Comparison of ENCODE assay signal across 8 cellular contexts in genomic region chr6:21022343-21023107, GRCh38.
DNase-seq lines count a peak whose midpoint lies in the region; ATAC-seq, FAIRE-seq and TF ChIP-seq lines count a peak whose summit lies in the region.

No MANE protein-coding gene starts in this region.

- BruUV-seq in K562 (replicated peaks; lab: Mats Ljungman, UMichigan) = no TSS peak

- H3K4me3 ChIP-seq in GM06990 (replicated peaks; ENCODE audit: low read depth, low read length) (no peak overlapping the region), K562 (no peak overlapping the region)

- peaks cover 0 to 2% (median 0%) of the 10 kb centered on the region in 3 donors for H3K9me3 Mint-ChIP-seq in IgD-negative memory B cell
- H3K9me3 Mint-ChIP-seq in HFFc6 = peaks cover 16% of the 10 kb centered on the region

- H3K79me2 ChIP-seq in K562 (ENCODE audit: control insufficient read depth, insufficient read depth, low read length) = no peaks in the 10 kb centered on the region

- H3K27ac Mint-ChIP-seq in IgD-negative memory B cell (peak overlapping the region; percentile 4 to 88 (median 48)), HFFc6 (no peak overlapping the region)

- H3K36me3 Mint-ChIP-seq in IgD-negative memory B cell (peaks cover 10% of the 10 kb centered on the region), HFFc6 (ENCODE audit: low read depth) (peaks cover 17% of the 10 kb centered on the region)

- in situ Hi-C loops in K562 (cut with MboI) = no loop called here

- intact Hi-C loops in K562 (cut with micrococcal nuclease) = no loop called here

- H4K20me1 ChIP-seq in K562 (replicated peaks; ENCODE audit: control insufficient read depth, insufficient read depth, low read length) = no peaks in the 10 kb centered on the region

- TF ChIP-seq POLR2A in K562 (conservative IDR thresholded peaks at IDR 0.05) = no peak

- no peaks in the 10 kb centered on the region for H3K9me1 ChIP-seq in K562 (ENCODE audit: control insufficient read depth, insufficient read depth, low read length)

- no peak overlapping the region for H3K4me2 ChIP-seq in K562 (ENCODE audit: insufficient read depth, low read length)

- H3K4me1 Mint-ChIP-seq in IgD-negative memory B cell (peaks cover 11 to 15% (median 13%) of the 10 kb centered on the region in 3 donors), HFFc6 (ENCODE audit: low read depth) (peaks cover 28% of the 10 kb centered on the region)

- TF ChIP-seq CTCF in GM06990 (IDR thresholded peaks at IDR 0.05; ENCODE audit: insufficient read depth, low read length, poor library complexity, severe bottlenecking) (no peak), K562 (IDR thresholded peaks at IDR 0.05 in 2 of 3, conservative IDR thresholded peaks at IDR 0.05 in 1 of 3; ENCODE audit: insufficient read depth in 2 of 3, low read depth in 1 of 3, low read length in 3 of 3) (no peak), HFFc6 (IDR thresholded peaks at IDR 0.05) (no peak)

- no peaks in the 10 kb centered on the region for H3K36me3 ChIP-seq in GM06990 (ENCODE audit: control insufficient read depth, insufficient read depth, low read length)
- no peaks in the 10 kb centered on the region for H3K36me3 ChIP-seq in K562 (ENCODE audit: control insufficient read depth, insufficient read depth, low read length)

- H2AFZ ChIP-seq in K562 (ENCODE audit: low read depth, low read length) = no peak overlapping the region

- FAIRE-seq in K562 (lab: Jason Lieb, UNC) = no peak

- no peak for TF ChIP-seq EP300 in K562 (IDR thresholded peaks at IDR 0.05; ENCODE audit: low read length)

- DNase-seq in GM06990 (ENCODE audit: extremely low read depth, insufficient read length) (peak; percentile 86), K562 (ENCODE audit: extremely low read depth in 1 of 4, low spot score in 3 of 4) (peak in 2 of 4 experiments; percentile 8 to 12), non-pigmented ciliary epithelial cell (ENCODE audit: low read depth) (peak; percentile 73), HFFc6 (no peak), mesenteric fat pad (ENCODE audit: low spot score) (no peak), HUDEP-2 (lab: John Stamatoyannopoulos, UW; ENCODE audit: unreplicated experiment in 76 of 76) (no peak)

- no peaks in the 10 kb centered on the region for H3K27me3 ChIP-seq in GM06990 (replicated peaks; ENCODE audit: control insufficient read depth, insufficient read depth, low read length)
- no peaks in the 10 kb centered on the region for H3K27me3 ChIP-seq in K562 (ENCODE audit: control insufficient read depth in 2 of 2, insufficient read depth in 2 of 2, low read length in 2 of 2)

- POLR2A ChIA-PET in K562 (lab: Yijun Ruan, JAX) = interaction anchor here (0.9 to 1.4 kb wide), 3 partner anchors 9 to 16 kb away, joined by 3 read pairs; no protein-coding TSS in a partner anchor

- H3K9ac ChIP-seq in K562 (ENCODE audit: insufficient read depth in 1 of 2, low read depth in 2 of 2, low read length in 2 of 2) = no peak overlapping the region

- no peak for TF ChIP-seq RAD21 in K562 (CRISPR knock-in tag; conservative IDR thresholded peaks at IDR 0.05 in 1 of 2, IDR thresholded peaks at IDR 0.05 in 1 of 2)

- CTCF ChIA-PET in K562 (lab: Yijun Ruan, JAX; ENCODE audit: low intra/inter-chr PET ratio) = no interaction called here

- H3K4me3 Mint-ChIP-seq in IgD-negative memory B cell = peak overlapping the region in 2 of 4 donors; percentile 51 to 85
- no peak overlapping the region for H3K4me3 Mint-ChIP-seq in HFFc6

- H3K9me3 ChIP-seq in K562 (replicated peaks; ENCODE audit: control insufficient read depth, insufficient read depth, low read depth, low read length) = no peaks in the 10 kb centered on the region

- 54% methylated on average over 7 of the region's 7 CpGs for WGBS in K562 (ENCODE audit: insufficient coverage, low coverage, missing lambda C conversion rate)

- H3K4me1 ChIP-seq in K562 (replicated peaks in 1 of 2; ENCODE audit: control insufficient read depth in 2 of 2, insufficient read depth in 2 of 2, low read length in 2 of 2) = peaks cover 0 to 2% of the 10 kb centered on the region in 2 experiments; a peak in 1 of 5 replicates

- ATAC-seq in GM21737 (IDR thresholded peaks at IDR 0.05; ENCODE audit: unreplicated experiment) (peak; percentile 95), K562 (peak; percentile 67)

- H3K27ac ChIP-seq in K562 (ENCODE audit: extremely low read depth, low read depth, low read length) = no peak overlapping the region

- H3K27me3 Mint-ChIP-seq in IgD-negative memory B cell (no peaks in the 10 kb centered on the region), HFFc6 (ENCODE audit: insufficient read depth) (no peaks in the 10 kb centered on the region)

TF ChIP-seq in K562, 482 proteins besides CTCF, POLR2A, EP300 and RAD21 (continues in another document):
- TF ChIP-seq CTBP1 (IDR thresholded peaks at IDR 0.05; ENCODE audit: borderline replicate concordance) (no peak), HNRNPH1 (optimal IDR thresholded peaks at IDR 0.05; ENCODE audit: low read depth, low read length) (no peak), GABPA (tag; conservative IDR thresholded peaks at IDR 0.05; ENCODE audit: low read depth) (no peak), ZBTB33 (CRISPR knock-in tag; IDR thresholded peaks at IDR 0.05) (0 out of 2 replicates have a peak, but pooled peaks have one; percentile 19), MXI1 (IDR thresholded peaks at IDR 0.05; ENCODE audit: low read depth, low read length) (no peak), HDAC3 (IDR thresholded peaks at IDR 0.05; ENCODE audit: borderline replicate concordance, partially characterized antibody) (no peak), NCOR1 (IDR thresholded peaks at IDR 0.05) (no peak), HCFC1 (IDR thresholded peaks at IDR 0.05; ENCODE audit: low read depth, low read length) (no peak), ARNT (IDR thresholded peaks at IDR 0.05) (no peak), GATAD2A (IDR thresholded peaks at IDR 0.05) (no peak), POLR2G (IDR thresholded peaks at IDR 0.05; ENCODE audit: low read depth, low read length) (no peak), SOX6 (IDR thresholded peaks at IDR 0.05) (peak; percentile 78), CHD2 (IDR thresholded peaks at IDR 0.05; ENCODE audit: low read depth, low read length) (no peak), HMBOX1 (IDR thresholded peaks at IDR 0.05) (peak; percentile 91)
- TF ChIP-seq, protein P1, sequence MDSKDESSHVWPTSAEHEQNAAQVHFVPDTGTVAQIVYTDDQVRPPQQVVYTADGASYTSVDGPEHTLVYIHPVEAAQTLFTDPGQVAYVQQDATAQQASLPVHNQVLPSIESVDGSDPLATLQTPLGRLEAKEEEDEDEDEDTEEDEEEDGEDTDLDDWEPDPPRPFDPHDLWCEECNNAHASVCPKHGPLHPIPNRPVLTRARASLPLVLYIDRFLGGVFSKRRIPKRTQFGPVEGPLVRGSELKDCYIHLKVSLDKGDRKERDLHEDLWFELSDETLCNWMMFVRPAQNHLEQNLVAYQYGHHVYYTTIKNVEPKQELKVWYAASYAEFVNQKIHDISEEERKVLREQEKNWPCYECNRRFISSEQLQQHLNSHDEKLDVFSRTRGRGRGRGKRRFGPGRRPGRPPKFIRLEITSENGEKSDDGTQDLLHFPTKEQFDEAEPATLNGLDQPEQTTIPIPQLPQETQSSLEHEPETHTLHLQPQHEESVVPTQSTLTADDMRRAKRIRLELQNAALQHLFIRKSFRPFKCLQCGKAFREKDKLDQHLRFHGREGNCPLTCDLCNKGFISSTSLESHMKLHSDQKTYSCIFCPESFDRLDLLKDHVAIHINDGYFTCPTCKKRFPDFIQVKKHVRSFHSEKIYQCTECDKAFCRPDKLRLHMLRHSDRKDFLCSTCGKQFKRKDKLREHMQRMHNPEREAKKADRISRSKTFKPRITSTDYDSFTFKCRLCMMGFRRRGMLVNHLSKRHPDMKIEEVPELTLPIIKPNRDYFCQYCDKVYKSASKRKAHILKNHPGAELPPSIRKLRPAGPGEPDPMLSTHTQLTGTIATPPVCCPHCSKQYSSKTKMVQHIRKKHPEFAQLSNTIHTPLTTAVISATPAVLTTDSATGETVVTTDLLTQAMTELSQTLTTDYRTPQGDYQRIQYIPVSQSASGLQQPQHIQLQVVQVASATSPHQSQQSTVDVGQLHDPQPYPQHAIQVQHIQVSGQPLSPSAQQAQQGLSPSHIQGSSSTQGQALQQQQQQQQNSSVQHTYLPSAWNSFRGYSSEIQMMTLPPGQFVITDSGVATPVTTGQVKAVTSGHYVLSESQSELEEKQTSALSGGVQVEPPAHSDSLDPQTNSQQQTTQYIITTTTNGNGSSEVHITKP (IDR thresholded peaks at IDR 0.05; ENCODE audit: partially characterized antibody) = no peak
- TF ChIP-seq, protein P2, sequence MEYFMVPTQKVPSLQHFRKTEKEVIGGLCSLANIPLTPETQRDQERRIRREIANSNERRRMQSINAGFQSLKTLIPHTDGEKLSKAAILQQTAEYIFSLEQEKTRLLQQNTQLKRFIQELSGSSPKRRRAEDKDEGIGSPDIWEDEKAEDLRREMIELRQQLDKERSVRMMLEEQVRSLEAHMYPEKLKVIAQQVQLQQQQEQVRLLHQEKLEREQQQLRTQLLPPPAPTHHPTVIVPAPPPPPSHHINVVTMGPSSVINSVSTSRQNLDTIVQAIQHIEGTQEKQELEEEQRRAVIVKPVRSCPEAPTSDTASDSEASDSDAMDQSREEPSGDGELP (CRISPR knock-in tag; IDR thresholded peaks at IDR 0.05; ENCODE audit: borderline replicate concordance) = 0 out of 2 replicates have a peak, but pooled peaks have one; percentile 24

Comparison
In these comparisons a context has a peak if more than half of its experiments do, and no peak if none do; other contexts are left out.
1. DNase-seq: peak in GM06990 (single experiment) and non-pigmented ciliary epithelial cell (single experiment); none in HFFc6 (single experiment), mesenteric fat pad (single experiment) and HUDEP-2 (0 of 76).